ENCODE assay signal across 6 cellular contexts in genomic region chr15:89549138-89549537, GRCh38. TPM values are rescaled to one million over a fixed set of nuclear protein-coding genes. Genes with fewer than 3 reads are reported as not detected.
"Had no signal": no experiment of that assay in that cellular context is flagged by ENCODE, and none has a peak within 500 bp of the region (broad histone marks: within the 10 kb centered on the region; RNA-seq: fewer than 3 reads in every experiment).

No MANE protein-coding gene starts in this region.

RNA-seq across cellular contexts. Expression of gene TICRR, which starts 26.1 kb away (rescaled TPM):
- polyA plus RNA-seq: IgD-negative memory B cell had no signal

RNA-seq across cellular contexts. Expression of gene RHCG, which starts 52.8 kb away (rescaled TPM):
- total RNA-seq: HepG2, HT-29, HT1080, IMR-90, K562 had no signal
- polyA plus RNA-seq: HepG2, IgD-negative memory B cell, IMR-90, K562 had no signal
